Comparison of ENCODE assay signal across 7 cellular contexts in the genomic region with DNA sequence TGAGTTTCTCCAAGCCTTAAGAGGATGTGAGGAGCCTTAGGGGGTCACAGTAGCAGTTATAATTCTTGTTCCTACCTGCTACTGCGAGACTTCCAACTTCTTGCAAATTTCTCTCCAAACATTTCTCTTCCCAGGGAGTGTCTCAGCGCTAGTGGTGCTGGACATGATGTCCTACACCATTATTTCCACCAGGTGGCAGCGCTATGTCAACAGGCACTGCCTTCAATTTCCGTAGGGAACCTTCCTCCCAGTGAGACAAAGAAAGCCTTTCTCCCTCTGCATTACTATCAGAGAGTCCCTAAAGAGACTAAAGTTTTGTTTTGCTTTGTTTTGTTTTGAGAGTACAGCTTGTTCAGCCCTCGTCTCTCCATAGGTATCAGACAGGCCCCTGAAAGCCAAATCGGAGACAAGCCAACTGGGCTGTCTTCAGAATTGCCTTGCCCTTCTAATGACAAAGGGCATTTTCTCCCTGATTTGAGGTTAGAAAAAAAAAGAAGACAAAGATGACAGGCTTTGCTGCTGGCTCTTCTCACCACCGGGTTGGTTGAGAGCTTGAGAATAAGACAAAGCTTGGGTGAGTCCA. TPM values are rescaled to one million over a fixed set of nuclear protein-coding genes. Genes with fewer than 3 reads are reported as not detected.
DNase-seq lines count a peak whose midpoint lies in the region; ATAC-seq and TF ChIP-seq lines count a peak whose summit lies in the region.

No MANE protein-coding gene starts in this region.

- H3K36me3 ChIP-seq in GM06990 (ENCODE audit: control insufficient read depth, insufficient read depth, low read length) (no peaks in the 10 kb centered on the region; the same call in 1 of the 2 replicates), upper lobe of left lung (peaks cover 0 to 3% (median 0%) of the 10 kb centered on the region in 4 donors)

- DNase-seq in GM06990 (ENCODE audit: extremely low read depth, insufficient read length) = no peak
- peak; percentile 77 to 79 for DNase-seq in NCI-H446 (lab: John Stamatoyannopoulos, UW)
- DNase-seq in activated CD4-positive, alpha-beta memory T cell treated with anti-CD3 and anti-CD28 coated beads, Interleukin-2, amount 10 ng/mL, durations not matched to agents 7 days and 5 days = peak; percentile 40
- peak; percentile 76 for DNase-seq in mucosa of gallbladder (ENCODE audit: low spot score)
- DNase-seq in upper lobe of left lung = peak in 1 of 2 donors; percentile 78

- H3K36me3 Mint-ChIP-seq in activated CD4-positive, alpha-beta memory T cell treated with anti-CD3 and anti-CD28 coated beads, Interleukin-2, amount 10 ng/mL, durations not matched to agents 7 days and 5 days (ENCODE audit: low read depth) = peaks cover 10% of the 10 kb centered on the region

- H3K27me3 Mint-ChIP-seq in activated CD4-positive, alpha-beta memory T cell treated with anti-CD3 and anti-CD28 coated beads, Interleukin-2, amount 10 ng/mL, durations not matched to agents 7 days and 5 days = no peaks in the 10 kb centered on the region

- H3K27me3 ChIP-seq in GM06990 (replicated peaks; ENCODE audit: control insufficient read depth, insufficient read depth, low read length) = no peaks in the 10 kb centered on the region
- no peaks in the 10 kb centered on the region for H3K27me3 ChIP-seq in upper lobe of left lung

- H3K9me3 ChIP-seq in upper lobe of left lung = no peaks in the 10 kb centered on the region

- H3K27ac Mint-ChIP-seq in activated CD4-positive, alpha-beta memory T cell treated with anti-CD3 and anti-CD28 coated beads, Interleukin-2, amount 10 ng/mL, durations not matched to agents 7 days and 5 days = no peak overlapping the region

- H3K4me1 ChIP-seq in upper lobe of left lung = peaks cover 13 to 28% (median 19%) of the 10 kb centered on the region in 4 donors

- H3K4me1 Mint-ChIP-seq in activated CD4-positive, alpha-beta memory T cell treated with anti-CD3 and anti-CD28 coated beads, Interleukin-2, amount 10 ng/mL, durations not matched to agents 7 days and 5 days = peaks cover 2% of the 10 kb centered on the region

- POLR2A ChIA-PET in activated CD4-positive, alpha-beta memory T cell treated with anti-CD3 and anti-CD28 coated beads, Interleukin-2, amount 10 ng/mL, durations not matched to agents 7 days and 5 days (lab: Charles Lee) = no interaction called here

- ATAC-seq in HG03175 (IDR thresholded peaks at IDR 0.05; ENCODE audit: unreplicated experiment) (peak; percentile 69), esophagus mucosa (peak; percentile 75), upper lobe of left lung (ENCODE audit: low FRiP score in 2 of 2) (peak; percentile 85 to 89)

- H3K4me3 Mint-ChIP-seq in activated CD4-positive, alpha-beta memory T cell treated with anti-CD3 and anti-CD28 coated beads, Interleukin-2, amount 10 ng/mL, durations not matched to agents 7 days and 5 days = no peak overlapping the region

- CTCF ChIA-PET in activated CD4-positive, alpha-beta memory T cell treated with anti-CD3 and anti-CD28 coated beads, Interleukin-2, amount 10 ng/mL, durations not matched to agents 7 days and 5 days (lab: Charles Lee) = interaction anchor here (0.7 to 11.0 kb wide), 10 partner anchors 15 to 341 kb away, joined by 3 to 82 read pairs (median 4); no protein-coding TSS in a partner anchor

- WGBS in upper lobe of left lung, 2 donors = 21 to 30% methylated on average over 7 of the region's 7 CpGs

- TF ChIP-seq POLR2A in upper lobe of left lung (IDR thresholded peaks at IDR 0.05) = no peak

- H3K9me3 Mint-ChIP-seq in activated CD4-positive, alpha-beta memory T cell treated with anti-CD3 and anti-CD28 coated beads, Interleukin-2, amount 10 ng/mL, durations not matched to agents 7 days and 5 days = no peaks in the 10 kb centered on the region

- H3K4me3 ChIP-seq in GM06990 (replicated peaks; ENCODE audit: low read depth, low read length) = no peak overlapping the region
- no peak overlapping the region for H3K4me3 ChIP-seq in upper lobe of left lung

- TF ChIP-seq CTCF in GM06990 (IDR thresholded peaks at IDR 0.05; ENCODE audit: insufficient read depth, low read length, poor library complexity, severe bottlenecking) (peak; percentile 80), upper lobe of left lung (IDR thresholded peaks at IDR 0.05) (peak; percentile 70 to 85 (median 78))

- peak overlapping the region in 2 of 4 donors; percentile 26 to 62 for H3K27ac ChIP-seq in upper lobe of left lung

- TF ChIP-seq EP300 in upper lobe of left lung (IDR thresholded peaks at IDR 0.05) = no peak

RNA-seq across cellular contexts. Expression of a gene that starts 44.2 kb away (rescaled TPM):
- 10 to 100 TPM; 34.2 to 37.7 TPM for total RNA-seq in activated CD4-positive, alpha-beta memory T cell treated with anti-CD3 and anti-CD28 coated beads, Interleukin-2, amount 10 ng/mL, durations not matched to agents 7 days and 5 days
- 56.6 TPM for total RNA-seq in esophagus mucosa
- 69.5 TPM for total RNA-seq in mucosa of gallbladder
- 10 to 100 TPM; 12.6 to 26.2 (median 22.2) TPM for total RNA-seq in upper lobe of left lung

RNA-seq across cellular contexts. Expression of a gene that starts 45.8 kb away (rescaled TPM):
- total RNA-seq in activated CD4-positive, alpha-beta memory T cell treated with anti-CD3 and anti-CD28 coated beads, Interleukin-2, amount 10 ng/mL, durations not matched to agents 7 days and 5 days = 100 to 1,000 TPM; 260 to 264 TPM
- total RNA-seq in esophagus mucosa (176 TPM), mucosa of gallbladder (51.7 TPM), upper lobe of left lung (100 to 1,000 TPM in 1 of 6 donors, 10 to 100 TPM in 5; 59.5 to 107 (median 81.6) TPM)
